11 cellular contexts compared by ENCODE assay signal in genomic region chr12:3743803-3744202, GRCh38. TPM values are rescaled to one million over a fixed set of nuclear protein-coding genes. Genes with fewer than 3 reads are reported as not detected.
DNase-seq lines count a peak whose midpoint lies in the region; ATAC-seq and TF ChIP-seq lines count a peak whose summit lies in the region.
"Had no signal": no experiment of that assay in that cellular context is flagged by ENCODE, and none has a peak within 500 bp of the region (broad histone marks: within the 10 kb centered on the region; RNA-seq: fewer than 3 reads in every experiment).

No MANE protein-coding gene starts in this region.

- H3K9me3 ChIP-seq in T-helper 17 cell (ENCODE audit: control insufficient read depth, low read length, poor library complexity, severe bottlenecking) (no peaks in the 10 kb centered on the region), heart left ventricle (no peaks in the 10 kb centered on the region)

- ATAC-seq in GM19023 (IDR thresholded peaks at IDR 0.05; ENCODE audit: unreplicated experiment) (peak; percentile 79), T-helper 17 cell (no peak), heart left ventricle (peak; percentile 83 to 94 (median 92))

- no peak for TF ChIP-seq CTCF in heart left ventricle (IDR thresholded peaks at IDR 0.05)

- intact Hi-C loops in heart left ventricle (cut with DNase I), result loop anchor here in 3 of 10 donors (5.0 to 10.0 kb wide), 3 partner anchors 57 to 62 kb away; no protein-coding TSS in a partner anchor

- no peaks in the 10 kb centered on the region for H3K27me3 Mint-ChIP-seq in T-helper 17 cell

- peak overlapping the region; percentile 31 for H3K4me3 Mint-ChIP-seq in T-helper 17 cell

- peaks cover 0 to 19% (median 10%) of the 10 kb centered on the region in 12 donors for H3K4me1 ChIP-seq in heart left ventricle

- peak overlapping the region in 10 of 12 donors; percentile 31 to 79 (median 58) for H3K27ac ChIP-seq in heart left ventricle
- H3K27ac ChIP-seq: HL-60 had no signal

- peak overlapping the region; percentile 88 for H3K27ac Mint-ChIP-seq in T-helper 17 cell

- in situ Hi-C loops in KBM-7 (cut with MboI; ENCODE audit: low pct_unique_long_range_greater_than_20kb, low sequenced_read_pairs), result no loop called here

- no peak for TF ChIP-seq POLR2A in heart left ventricle (IDR thresholded peaks at IDR 0.05)

- H3K4me3 ChIP-seq in heart left ventricle, result no peak overlapping the region

- DNase-seq in AG20443 (ENCODE audit: low spot score) (peak; percentile 64), T-helper 17 cell (no peak), heart left ventricle (peak in 2 of 5 donors; percentile 37 to 51), superior temporal gyrus (ENCODE audit: extremely low spot score) (no peak), amygdala (lab: John Stamatoyannopoulos, UW) (no peak), KBM-7 (no peak)
- DNase-seq in effector CD8-positive, alpha-beta T cell (lab: John Stamatoyannopoulos, UW), result no peak
- DNase-seq: activated CD8-positive, alpha-beta memory T cell treated with anti-CD3 and anti-CD28 coated beads, Interleukin-2, amount 50 U/mL, for 4 hours; NCI-H748 treated with DMSO at 0.1 percent for 48 hours had no signal

- WGBS in heart left ventricle, 4 donors, result 37 to 49% (median 42%) methylated on average over 6 of the region's 6 CpGs

- no peaks in the 10 kb centered on the region for H3K27me3 ChIP-seq in heart left ventricle

- H3K4me1 Mint-ChIP-seq in T-helper 17 cell, result peaks cover 48% of the 10 kb centered on the region

- H3K36me3 Mint-ChIP-seq in T-helper 17 cell (ENCODE audit: low read depth), result peaks cover 3% of the 10 kb centered on the region

- H3K36me3 ChIP-seq in heart left ventricle, result no peaks in the 10 kb centered on the region

RNA-seq across cellular contexts. Expression of gene CRACR2A, which starts 9.1 kb away (rescaled TPM):
- 10 to 100 TPM; 52.8 to 54.8 TPM for total RNA-seq in T-helper 17 cell
- 10 to 100 TPM in 1 of 9 donors, 1 to 10 TPM in 8; 2.9 to 14.1 (median 6.4) TPM for total RNA-seq in heart left ventricle
- 1 to 10 TPM; 1.0 to 3.1 TPM for polyA plus RNA-seq in heart left ventricle
